ENCODE assay signal across 18 cellular contexts in genomic region chr14:63996016-63996415, GRCh38.
"Had no signal": no experiment of that assay in that cellular context is flagged by ENCODE, and none has a peak within 500 bp of the region (broad histone marks: within the 10 kb centered on the region; RNA-seq: fewer than 3 reads in every experiment).

No MANE protein-coding gene starts in this region.

- H3K27ac Mint-ChIP-seq: activated CD4-positive, alpha-beta T cell treated with anti-CD3 and anti-CD28 coated beads, Interleukin-2, amount 10 ng/mL, durations not matched to agents 7 days and 5 days; dendritic cell treated with granulocyte-macrophage colony-stimulating factor and Interleukin-4, amounts not matched to agents 40 ng/mL and 50 ng/mL, for 4 days; memory B cell; stimulated activated memory B cell treated with anti-CD40 and anti-IgM and Interleukin-4, amounts not matched to agents 10 μg/mL and 1 μg/mL and 100 μg/mL, for 72 hours; T-helper 2 cell treated with Interferon-gamma antibody and Interleukin-4, amounts not matched to agents 5 μg/mL and 100 μg/mL, for 36 hours had no signal

- H3K27me3 Mint-ChIP-seq: activated CD4-positive, alpha-beta T cell treated with anti-CD3 and anti-CD28 coated beads, Interleukin-2, amount 10 ng/mL, durations not matched to agents 7 days and 5 days; memory B cell; stimulated activated memory B cell treated with anti-CD40 and anti-IgM and Interleukin-4, amounts not matched to agents 10 μg/mL and 1 μg/mL and 100 μg/mL, for 72 hours had no signal

- H3K9me3 Mint-ChIP-seq: activated CD4-positive, alpha-beta T cell treated with anti-CD3 and anti-CD28 coated beads, Interleukin-2, amount 10 ng/mL, durations not matched to agents 7 days and 5 days; activated T-cell treated with anti-CD3 and anti-CD28 coated beads, Interleukin-2, amount 50 U/mL, for 4 hours; dendritic cell treated with granulocyte-macrophage colony-stimulating factor and Interleukin-4, amounts not matched to agents 40 ng/mL and 50 ng/mL, for 4 days; neural crest cell; stimulated activated memory B cell treated with anti-CD40 and anti-IgM and Interleukin-4, amounts not matched to agents 10 μg/mL and 1 μg/mL and 100 μg/mL, for 72 hours; T-helper 2 cell treated with Interferon-gamma antibody and Interleukin-4, amounts not matched to agents 5 μg/mL and 100 μg/mL, for 36 hours had no signal

- ATAC-seq: activated T-cell treated with anti-CD3 and anti-CD28 coated beads, Interleukin-2, amount 50 U/mL, for 4 hours; gastroesophageal sphincter; heart right ventricle; left colon; stimulated activated memory B cell treated with anti-CD40 and anti-IgM and Interleukin-4, amounts not matched to agents 10 μg/mL and 1 μg/mL and 100 μg/mL, for 72 hours had no signal

- H3K4me3 Mint-ChIP-seq: activated CD4-positive, alpha-beta T cell treated with anti-CD3 and anti-CD28 coated beads, Interleukin-2, amount 10 ng/mL, durations not matched to agents 7 days and 5 days; activated T-cell treated with anti-CD3 and anti-CD28 coated beads, Interleukin-2, amount 50 U/mL, for 4 hours; dendritic cell treated with granulocyte-macrophage colony-stimulating factor and Interleukin-4, amounts not matched to agents 40 ng/mL and 50 ng/mL, for 4 days; memory B cell; neural crest cell; stimulated activated memory B cell treated with anti-CD40 and anti-IgM and Interleukin-4, amounts not matched to agents 10 μg/mL and 1 μg/mL and 100 μg/mL, for 72 hours; T-helper 2 cell treated with Interferon-gamma antibody and Interleukin-4, amounts not matched to agents 5 μg/mL and 100 μg/mL, for 36 hours had no signal

- DNase-seq: activated CD4-positive, alpha-beta T cell treated with anti-CD3 and anti-CD28 coated beads, Interleukin-2, amount 10 ng/mL, durations not matched to agents 7 days and 5 days; activated CD4-positive, CD25-positive, alpha-beta regulatory T cell treated with anti-CD3 and anti-CD28 coated beads, Interleukin-2, amount 50 U/mL, for 72 hours; activated naive CD4-positive, alpha-beta T cell treated with Interleukin-2 at 50 U/mL for 16 hours; activated T-cell treated with anti-CD3 and anti-CD28 coated beads, Interleukin-2, amount 50 U/mL, for 4 hours; esophagus squamous epithelium; heart right ventricle; left colon; occipital lobe; small intestine; stimulated activated CD4-positive, alpha-beta T cell treated with anti-CD3 and anti-CD28 coated beads, Interleukin-2, amount 100 ng/mL, for 24 hours; stomach; uterus had no signal
